Comparison of ENCODE assay signal across 17 cellular contexts in the genomic region with DNA sequence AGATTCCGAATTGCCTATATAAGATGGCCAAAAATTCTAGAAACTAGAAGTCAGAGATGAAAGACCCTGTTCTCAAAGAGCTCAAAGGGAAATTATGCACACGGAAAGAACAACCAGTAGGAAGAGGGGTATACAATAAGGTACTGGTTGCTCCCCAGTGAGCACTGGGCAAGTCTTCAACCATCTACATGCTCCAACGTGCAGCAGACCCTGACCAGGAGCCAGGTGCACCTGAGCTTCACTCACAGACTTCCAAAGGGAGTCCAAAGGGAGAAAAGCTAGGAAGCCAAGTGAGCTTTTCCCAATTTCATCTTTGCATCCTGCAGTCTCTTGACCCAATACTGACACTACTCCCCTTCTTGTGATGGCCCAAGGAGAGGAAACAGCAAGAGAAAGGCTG. TPM values are rescaled to one million over a fixed set of nuclear protein-coding genes. Genes with fewer than 3 reads are reported as not detected.
DNase-seq lines count a peak whose midpoint lies in the region; ATAC-seq and TF ChIP-seq lines count a peak whose summit lies in the region.
"Had no signal": no experiment of that assay in that cellular context is flagged by ENCODE, and none has a peak within 500 bp of the region (broad histone marks: within the 10 kb centered on the region; RNA-seq: fewer than 3 reads in every experiment).

No MANE protein-coding gene starts in this region.

- H3K9ac ChIP-seq in smooth muscle cell (ENCODE audit: low read depth) = no peak overlapping the region

- intact Hi-C loops in activated CD4-positive, alpha-beta T cell treated with anti-CD3 and anti-CD28 coated beads, Interleukin-2, amount 10 ng/mL, durations not matched to agents 24 days and 14 days (cut with micrococcal nuclease) = no loop called here

- no peak overlapping the region for H3K4me2 ChIP-seq in smooth muscle cell
- H3K4me2 ChIP-seq: GM23338 had no signal

- CTCF ChIA-PET in CD8-positive, alpha-beta memory T cell (lab: Charles Lee) = no interaction called here
- CTCF ChIA-PET in GM10248 (lab: Yijun Ruan, JAX) = no interaction called here

- no peak overlapping the region for H3K27ac Mint-ChIP-seq in activated CD4-positive, alpha-beta T cell treated with anti-CD3 and anti-CD28 coated beads, Interleukin-2, amount 10 ng/mL, durations not matched to agents 24 days and 14 days
- H3K27ac Mint-ChIP-seq in CD8-positive, alpha-beta memory T cell = peak overlapping the region in 6 of 8 donors; percentile 9 to 75 (median 60)
- peak overlapping the region; percentile 2 for H3K27ac Mint-ChIP-seq in central memory CD8-positive, alpha-beta T cell (ENCODE audit: low read depth)
- H3K27ac Mint-ChIP-seq: activated CD4-positive, alpha-beta memory T cell treated with anti-CD3 and anti-CD28 coated beads, Interleukin-2, amount 10 ng/mL, durations not matched to agents 7 days and 5 days had no signal

- 91% methylated on average over 3 of the region's 3 CpGs for WGBS in smooth muscle cell (ENCODE audit: low lambda C conversion rate)

- TF ChIP-seq CTCF in smooth muscle cell (IDR thresholded peaks at IDR 0.05; ENCODE audit: borderline replicate concordance, insufficient read depth, poor library complexity, severe bottlenecking) = no peak
- TF ChIP-seq CTCF in GM10248 (IDR thresholded peaks at IDR 0.05; ENCODE audit: control extremely low read depth, extremely low read depth, low read depth, missing control alignments) = no peak

- no peak for ATAC-seq in central memory CD8-positive, alpha-beta T cell (replicated peaks; ENCODE audit: extremely low read depth, poor library complexity, severe bottlenecking)
- no peak for ATAC-seq in HG03095 (IDR thresholded peaks at IDR 0.05; ENCODE audit: unreplicated experiment)
- ATAC-seq: left lobe of liver had no signal

- H4K20me1 ChIP-seq in smooth muscle cell (ENCODE audit: low read depth) = peaks cover 74% of the 10 kb centered on the region

- no peaks in the 10 kb centered on the region for H3K9me3 ChIP-seq in CD8-positive, alpha-beta memory T cell (ENCODE audit: low read length)
- no peaks in the 10 kb centered on the region for H3K9me3 ChIP-seq in smooth muscle cell (replicated peaks; ENCODE audit: low read depth)
- H3K9me3 ChIP-seq: SJCRH30, tibial artery had no signal

- peak overlapping the region; percentile 10 for H3K4me3 Mint-ChIP-seq in activated CD4-positive, alpha-beta T cell treated with anti-CD3 and anti-CD28 coated beads, Interleukin-2, amount 10 ng/mL, durations not matched to agents 24 days and 14 days
- peak overlapping the region; percentile 17 to 89 (median 69) for H3K4me3 Mint-ChIP-seq in CD8-positive, alpha-beta memory T cell
- H3K4me3 Mint-ChIP-seq in central memory CD8-positive, alpha-beta T cell = peak overlapping the region; percentile 19
- H3K4me3 Mint-ChIP-seq: activated CD4-positive, alpha-beta memory T cell treated with anti-CD3 and anti-CD28 coated beads, Interleukin-2, amount 10 ng/mL, durations not matched to agents 7 days and 5 days; GM23338; stimulated activated naive CD8-positive, alpha-beta T cell treated with anti-CD3 and anti-CD28 coated beads, Interleukin-15, Interleukin-2, amounts not matched to agents 100 ng/mL and 50 ng/mL, for 24 hours had no signal

- H3K27me3 ChIP-seq in CD8-positive, alpha-beta memory T cell (ENCODE audit: insufficient read depth, low read length, poor library complexity, severe bottlenecking) = no peaks in the 10 kb centered on the region
- no peaks in the 10 kb centered on the region for H3K27me3 ChIP-seq in smooth muscle cell (ENCODE audit: low read depth)
- H3K27me3 ChIP-seq: SJCRH30, tibial artery had no signal

- peaks cover 6% of the 10 kb centered on the region for H3F3A ChIP-seq in smooth muscle cell (ENCODE audit: low read depth)

- H3K4me3 ChIP-seq in CD8-positive, alpha-beta memory T cell (ENCODE audit: low read length) = no peak overlapping the region
- H3K4me3 ChIP-seq in smooth muscle cell = no peak overlapping the region
- H3K4me3 ChIP-seq: GM23338, SJCRH30, tibial artery had no signal

- peaks cover 65% of the 10 kb centered on the region for H3K4me1 ChIP-seq in CD8-positive, alpha-beta memory T cell (ENCODE audit: insufficient read depth, low read length)
- peaks cover 9% of the 10 kb centered on the region for H3K4me1 ChIP-seq in smooth muscle cell (ENCODE audit: low read depth)
- H3K4me1 ChIP-seq: SJCRH30 had no signal

- H3K79me2 ChIP-seq in smooth muscle cell (ENCODE audit: low read depth) = peaks cover 57% of the 10 kb centered on the region

- no peak for DNase-seq in activated CD4-positive, alpha-beta T cell treated with anti-CD3 and anti-CD28 coated beads, Interleukin-2, amount 10 ng/mL, durations not matched to agents 24 days and 14 days
- no peak for DNase-seq in activated CD4-positive, alpha-beta T cell treated with anti-CD3 and anti-CD28 coated beads for 48 hours
- DNase-seq in CD8-positive, alpha-beta memory T cell = no peak
- DNase-seq in central memory CD8-positive, alpha-beta T cell (ENCODE audit: low spot score in 2 of 2) = no peak
- DNase-seq in smooth muscle cell (lab: John Stamatoyannopoulos, UW; ENCODE audit: unreplicated experiment) = no peak
- no peak for DNase-seq in GM10248 (ENCODE audit: extremely low spot score)
- no peak for DNase-seq in NCI-H187 (lab: John Stamatoyannopoulos, UW)
- DNase-seq: cerebellar nuclear complex, NCI-H1092, NCI-H187 treated with DMSO at 0.1 percent for 48 hours, tibial artery had no signal

- H3K27me3 Mint-ChIP-seq in activated CD4-positive, alpha-beta T cell treated with anti-CD3 and anti-CD28 coated beads, Interleukin-2, amount 10 ng/mL, durations not matched to agents 24 days and 14 days = no peaks in the 10 kb centered on the region
- no peaks in the 10 kb centered on the region for H3K27me3 Mint-ChIP-seq in CD8-positive, alpha-beta memory T cell
- no peaks in the 10 kb centered on the region for H3K27me3 Mint-ChIP-seq in central memory CD8-positive, alpha-beta T cell
- H3K27me3 Mint-ChIP-seq: activated CD4-positive, alpha-beta memory T cell treated with anti-CD3 and anti-CD28 coated beads, Interleukin-2, amount 10 ng/mL, durations not matched to agents 7 days and 5 days; stimulated activated naive CD8-positive, alpha-beta T cell treated with anti-CD3 and anti-CD28 coated beads, Interleukin-15, Interleukin-2, amounts not matched to agents 100 ng/mL and 50 ng/mL, for 24 hours had no signal

- H3K27ac ChIP-seq in CD8-positive, alpha-beta memory T cell (ENCODE audit: low read depth, low read length) = no peak overlapping the region
- peak overlapping the region; percentile 1 for H3K27ac ChIP-seq in smooth muscle cell (ENCODE audit: low read depth)
- H3K27ac ChIP-seq: SJCRH30, tibial artery had no signal

- no peaks in the 10 kb centered on the region for H3K9me3 Mint-ChIP-seq in activated CD4-positive, alpha-beta T cell treated with anti-CD3 and anti-CD28 coated beads, Interleukin-2, amount 10 ng/mL, durations not matched to agents 24 days and 14 days
- H3K9me3 Mint-ChIP-seq in CD8-positive, alpha-beta memory T cell = no peaks in the 10 kb centered on the region
- H3K9me3 Mint-ChIP-seq in central memory CD8-positive, alpha-beta T cell = no peaks in the 10 kb centered on the region
- H3K9me3 Mint-ChIP-seq: activated CD4-positive, alpha-beta memory T cell treated with anti-CD3 and anti-CD28 coated beads, Interleukin-2, amount 10 ng/mL, durations not matched to agents 7 days and 5 days; GM23338; stimulated activated naive CD8-positive, alpha-beta T cell treated with anti-CD3 and anti-CD28 coated beads, Interleukin-15, Interleukin-2, amounts not matched to agents 100 ng/mL and 50 ng/mL, for 24 hours had no signal

- H3K4me1 Mint-ChIP-seq in activated CD4-positive, alpha-beta T cell treated with anti-CD3 and anti-CD28 coated beads, Interleukin-2, amount 10 ng/mL, durations not matched to agents 24 days and 14 days = peaks cover 69% of the 10 kb centered on the region
- peaks cover 79 to 85% (median 84%) of the 10 kb centered on the region in 3 donors for H3K4me1 Mint-ChIP-seq in CD8-positive, alpha-beta memory T cell
- peaks cover 76% of the 10 kb centered on the region for H3K4me1 Mint-ChIP-seq in central memory CD8-positive, alpha-beta T cell

- H2AFZ ChIP-seq in smooth muscle cell (ENCODE audit: low read depth) = no peak overlapping the region
- H2AFZ ChIP-seq: GM23338 had no signal

- peaks cover 10% of the 10 kb centered on the region for H3K36me3 ChIP-seq in CD8-positive, alpha-beta memory T cell (ENCODE audit: insufficient read depth, low read length)
- H3K36me3 ChIP-seq in smooth muscle cell (ENCODE audit: low read depth) = no peaks in the 10 kb centered on the region

- POLR2A ChIA-PET in CD8-positive, alpha-beta memory T cell (lab: Charles Lee) = interaction anchor here (0.6 kb wide), 1 partner anchor 107 kb away, joined by 5 read pairs; no protein-coding TSS in a partner anchor
- POLR2A ChIA-PET in GM10248 (lab: Yijun Ruan, JAX) = no interaction called here

- H3K36me3 Mint-ChIP-seq in activated CD4-positive, alpha-beta T cell treated with anti-CD3 and anti-CD28 coated beads, Interleukin-2, amount 10 ng/mL, durations not matched to agents 24 days and 14 days (ENCODE audit: low read depth) = peaks cover 60% of the 10 kb centered on the region
- peaks cover 0 to 63% (median 21%) of the 10 kb centered on the region in 3 donors for H3K36me3 Mint-ChIP-seq in CD8-positive, alpha-beta memory T cell
- peaks cover 32% of the 10 kb centered on the region for H3K36me3 Mint-ChIP-seq in central memory CD8-positive, alpha-beta T cell (ENCODE audit: insufficient read depth)

RNA-seq across cellular contexts. Expression of gene REEP5, which starts 3.9 kb away (rescaled TPM):
- total RNA-seq in activated CD4-positive, alpha-beta T cell treated with anti-CD3 and anti-CD28 coated beads, Interleukin-2, amount 10 ng/mL, durations not matched to agents 24 days and 14 days = 74.4 and 75.3 TPM in 2 replicates
- total RNA-seq in CD8-positive, alpha-beta memory T cell = 10 to 100 TPM; 63.5 to 74.0 TPM
- polyA plus RNA-seq in CD8-positive, alpha-beta memory T cell = 121 TPM
- total RNA-seq in smooth muscle cell = 46.8 and 59.0 TPM in 2 replicates
- polyA plus RNA-seq in smooth muscle cell = 178 and 215 TPM in 2 replicates

RNA-seq across cellular contexts. Expression of gene SRP19, which starts 57.0 kb away (rescaled TPM):
- total RNA-seq in activated CD4-positive, alpha-beta T cell treated with anti-CD3 and anti-CD28 coated beads, Interleukin-2, amount 10 ng/mL, durations not matched to agents 24 days and 14 days = 67.4 and 74.3 TPM in 2 replicates
- 10 to 100 TPM; 68.0 to 68.3 TPM for total RNA-seq in CD8-positive, alpha-beta memory T cell
- polyA plus RNA-seq in CD8-positive, alpha-beta memory T cell = 143 TPM
- total RNA-seq in smooth muscle cell = 157 and 170 TPM in 2 replicates
- polyA plus RNA-seq in smooth muscle cell = 164 and 167 TPM in 2 replicates

RNA-seq across cellular contexts. Expression of gene DCP2, which starts 58.5 kb away (rescaled TPM):
- 73.6 and 78.8 TPM in 2 replicates for total RNA-seq in activated CD4-positive, alpha-beta T cell treated with anti-CD3 and anti-CD28 coated beads, Interleukin-2, amount 10 ng/mL, durations not matched to agents 24 days and 14 days
- total RNA-seq in CD8-positive, alpha-beta memory T cell = 10 to 100 TPM; 54.5 to 61.5 TPM
- 59.5 TPM for polyA plus RNA-seq in CD8-positive, alpha-beta memory T cell
- 32.1 and 35.3 TPM in 2 replicates for total RNA-seq in smooth muscle cell
- 11.6 and 13.3 TPM in 2 replicates for polyA plus RNA-seq in smooth muscle cell

Comparison
In these comparisons a context has a peak if more than half of its experiments do, and no peak if none do; other contexts are left out.
1. H3K4me3 Mint-ChIP-seq: peak in every context shown above with its lines; median percentile 69 in CD8-positive, alpha-beta memory T cell; 19 in central memory CD8-positive, alpha-beta T cell; 10 in activated CD4-positive, alpha-beta T cell treated with anti-CD3 and anti-CD28 coated beads, Interleukin-2, amount 10 ng/mL, durations not matched to agents 24 days and 14 days.